Comparison of ENCODE assay signal across 8 cellular contexts in genomic region chr14:58152569-58152857, GRCh38. TPM values are rescaled to one million over a fixed set of nuclear protein-coding genes. Genes with fewer than 3 reads are reported as not detected.
DNase-seq lines count a peak whose midpoint lies in the region; ATAC-seq and TF ChIP-seq lines count a peak whose summit lies in the region.

No MANE protein-coding gene starts in this region.

- no peak for DNase-seq in breast epithelium (ENCODE audit: low spot score in 2 of 2)
- no peak for DNase-seq in SIG-M5 treated with dmso at 0.1 percent for 504 hours (lab: John Stamatoyannopoulos, UW; ENCODE audit: unreplicated experiment)
- DNase-seq in NCI-H1930 (lab: John Stamatoyannopoulos, UW): no peak
- no peak for DNase-seq in posterior cingulate gyrus

- peak overlapping the region; percentile 27 to 84 (median 77); a peak in 20 of 22 replicates for H3K9ac ChIP-seq in BLaER1 treated with 17β-estradiol and CSF1 and Interleukin-3, amounts not matched to agents 10 nM and 100 nM

- no peaks in the 10 kb centered on the region for H3K36me3 ChIP-seq in BLaER1 treated with 17β-estradiol and CSF1 and Interleukin-3, amounts not matched to agents 10 nM and 100 nM
- H3K36me3 ChIP-seq in breast epithelium: no peaks in the 10 kb centered on the region

- H3K27ac ChIP-seq in BLaER1 treated with 17β-estradiol and CSF1 and Interleukin-3, amounts not matched to agents 10 nM and 100 nM: no peak overlapping the region
- H3K27ac ChIP-seq in breast epithelium: peak overlapping the region; percentile 60 to 64

- H3K27me3 ChIP-seq in BLaER1 treated with 17β-estradiol and CSF1 and Interleukin-3, amounts not matched to agents 10 nM and 100 nM: peaks cover 33 to 46% (median 41%) of the 10 kb centered on the region in 11 experiments
- H3K27me3 ChIP-seq in breast epithelium (no peaks in the 10 kb centered on the region), mononuclear cell (ENCODE audit: insufficient read depth, low read length) (peaks cover 59% of the 10 kb centered on the region)

- peak overlapping the region; percentile 74 to 96 (median 86) for H3K4me3 ChIP-seq in BLaER1 treated with 17β-estradiol and CSF1 and Interleukin-3, amounts not matched to agents 10 nM and 100 nM
- H3K4me3 ChIP-seq in breast epithelium: peak overlapping the region; percentile 72 to 87 (median 79)
- peak overlapping the region; percentile 38 for H3K4me3 ChIP-seq in mononuclear cell (ENCODE audit: low read length)

- intact Hi-C loops in breast epithelium (cut with DNase I; ENCODE audit: low total_unique reads) (no loop called here), posterior cingulate gyrus (cut with DNase I) (no loop called here)

- peaks cover 0 to 9% (median 0%) of the 10 kb centered on the region in 11 experiments; a peak in 3 of 22 replicates for H4K20me1 ChIP-seq in BLaER1 treated with 17β-estradiol and CSF1 and Interleukin-3, amounts not matched to agents 10 nM and 100 nM

- peak overlapping the region; percentile 86 to 99 (median 96) for H3K4me2 ChIP-seq in BLaER1 treated with 17β-estradiol and CSF1 and Interleukin-3, amounts not matched to agents 10 nM and 100 nM

- TF ChIP-seq CTCF in breast epithelium (IDR thresholded peaks at IDR 0.05): no peak

- H3K9me3 ChIP-seq in BLaER1 treated with 17β-estradiol and CSF1 and Interleukin-3, amounts not matched to agents 10 nM and 100 nM (replicated peaks in 1 of 11): no peaks in the 10 kb centered on the region
- H3K9me3 ChIP-seq in breast epithelium: no peaks in the 10 kb centered on the region
- no peaks in the 10 kb centered on the region for H3K9me3 ChIP-seq in mononuclear cell (ENCODE audit: low read depth, low read length)

- H3K4me1 ChIP-seq in BLaER1 treated with 17β-estradiol and CSF1 and Interleukin-3, amounts not matched to agents 10 nM and 100 nM: peaks cover 6 to 20% (median 11%) of the 10 kb centered on the region in 10 experiments; a peak in 17 of 20 replicates
- no peaks in the 10 kb centered on the region for H3K4me1 ChIP-seq in breast epithelium
- peaks cover 16% of the 10 kb centered on the region for H3K4me1 ChIP-seq in mononuclear cell (ENCODE audit: insufficient read depth, low read length)

- no peak for TF ChIP-seq POLR2A in breast epithelium (IDR thresholded peaks at IDR 0.05)

- peak; percentile 15 for ATAC-seq in HG03159 (IDR thresholded peaks at IDR 0.05; ENCODE audit: unreplicated experiment)
- ATAC-seq in HG03520 (IDR thresholded peaks at IDR 0.05; ENCODE audit: unreplicated experiment): no peak

RNA-seq across cellular contexts. Expression of gene ARMH4, which starts 0.5 kb away (rescaled TPM):
- total RNA-seq in breast epithelium (1 to 10 TPM; 3.9 to 6.4 (median 5.4) TPM), mononuclear cell (0.21 TPM)

RNA-seq across cellular contexts. Expression of gene ACTR10, which starts 47.4 kb away (rescaled TPM):
- total RNA-seq in breast epithelium (10 to 100 TPM; 42.2 to 71.4 (median 69.4) TPM), mononuclear cell (57.7 TPM)

Comparison
In these comparisons a context has a peak if more than half of its experiments do, and no peak if none do; other contexts are left out.
1. H3K27ac ChIP-seq: peak in breast epithelium (2 of 2); none in BLaER1 treated with 17β-estradiol and CSF1 and Interleukin-3, amounts not matched to agents 10 nM and 100 nM (0 of 11).
2. Peak in every context shown above with its lines, with median percentiles within 50 percentile points of each other: H3K4me3 ChIP-seq.